Comparison of ENCODE assay signal across 20 cellular contexts in the genomic region with DNA sequence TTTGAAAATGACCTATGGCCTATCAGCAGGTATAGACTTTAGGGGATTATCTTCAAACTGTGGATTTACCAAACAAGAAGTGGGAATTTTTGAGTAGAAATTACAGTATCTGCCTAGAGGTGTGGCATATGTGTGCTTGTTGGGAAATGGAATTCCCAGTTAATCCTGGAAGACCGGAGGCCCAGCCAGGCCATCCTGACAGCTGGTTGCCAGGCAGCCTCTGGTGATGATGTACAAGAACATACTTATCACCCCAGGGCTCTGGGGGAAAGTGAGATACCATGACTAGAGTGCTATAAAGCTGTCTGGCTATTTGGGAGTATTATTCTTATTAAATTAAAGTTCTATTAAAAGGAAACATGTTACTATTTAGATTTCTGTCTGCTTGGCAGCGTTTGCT.
DNase-seq lines count a peak whose midpoint lies in the region; ATAC-seq and TF ChIP-seq lines count a peak whose summit lies in the region.
"Had no signal": no experiment of that assay in that cellular context is flagged by ENCODE, and none has a peak within 500 bp of the region (broad histone marks: within the 10 kb centered on the region; RNA-seq: fewer than 3 reads in every experiment).

No MANE protein-coding gene starts in this region.

- no peak overlapping the region for H2AFZ ChIP-seq in SK-N-SH (ENCODE audit: low read depth)

- WGBS in SK-N-SH (ENCODE audit: low lambda C conversion rate) = 6% methylated on average over 2 of the region's 2 CpGs
- WGBS in heart left ventricle, 4 donors = 31 to 61% (median 42%) methylated on average over 2 of the region's 2 CpGs

- no peak for TF ChIP-seq RAD21 in SK-N-SH (IDR thresholded peaks at IDR 0.05; ENCODE audit: low read length)

- TF ChIP-seq POLR2A in heart left ventricle (IDR thresholded peaks at IDR 0.05) = no peak

- no peaks in the 10 kb centered on the region for H3K9me2 ChIP-seq in SK-N-SH

- H3K27ac ChIP-seq in SK-N-SH (ENCODE audit: low read depth in 2 of 2, low read length in 1 of 2) (no peak overlapping the region), heart left ventricle (no peak overlapping the region)
- H3K27ac ChIP-seq: HL-60 had no signal

- H3K4me2 ChIP-seq in SK-N-SH = no peak overlapping the region

- H3K4me1 ChIP-seq in SK-N-SH (ENCODE audit: control insufficient read depth in 1 of 2, insufficient read depth in 2 of 2, low read depth in 1 of 2, low read length in 1 of 2) (peaks cover 0 to 17% of the 10 kb centered on the region in 2 experiments; a peak in 1 of 4 replicates), heart left ventricle (peaks cover 0 to 15% (median 0%) of the 10 kb centered on the region in 12 donors)
- H3K4me1 ChIP-seq: HAP-1 had no signal

- no peaks in the 10 kb centered on the region for H3F3A ChIP-seq in SK-N-SH (replicated peaks; ENCODE audit: insufficient read depth)

- POLR2A ChIA-PET in SK-N-SH (lab: Yijun Ruan, JAX) = interaction anchor here (0.7 kb wide), 1 partner anchor 105 kb away, joined by 3 read pairs; no protein-coding TSS in a partner anchor

- H3K9ac ChIP-seq in SK-N-SH = no peak overlapping the region

- TF ChIP-seq CTCF in SK-N-SH (IDR thresholded peaks at IDR 0.05) (no peak), heart left ventricle (IDR thresholded peaks at IDR 0.05) (no peak), nephron (IDR thresholded peaks at IDR 0.05; ENCODE audit: unreplicated experiment in 3 of 3) (no peak)

- peak overlapping the region; percentile 56 to 92 (median 80) for H3K27ac Mint-ChIP-seq in nephron
- H3K27ac Mint-ChIP-seq: CD4-positive, CD25-positive, alpha-beta regulatory T cell; IgD-negative memory B cell had no signal

- intact Hi-C loops in heart left ventricle (cut with DNase I) = no loop called here

- DNase-seq in ELF-1 (ENCODE audit: low read depth, low spot score) = peak; percentile 14
- peak; percentile 64 for DNase-seq in SK-N-SH
- peak in 2 of 5 donors; percentile 38 to 41 for DNase-seq in heart left ventricle
- DNase-seq in MV-4-11 (lab: John Stamatoyannopoulos, UW) = no peak
- no peak for DNase-seq in NCI-H1092 (lab: John Stamatoyannopoulos, UW)
- DNase-seq: ACHN; Caco-2; CD4-positive, CD25-positive, alpha-beta regulatory T cell; DMS153; EL; Kasumi-1; NCI-H1417; NCI-H187 treated with DMSO at 0.1 percent for 48 hours; NCI-H2171; NCI-H82 had no signal

- CTCF ChIA-PET in SK-N-SH (lab: Yijun Ruan, JAX) = no interaction called here

- H3K4me3 Mint-ChIP-seq in nephron = no peak overlapping the region
- H3K4me3 Mint-ChIP-seq: CD4-positive, CD25-positive, alpha-beta regulatory T cell; IgD-negative memory B cell had no signal

- H3K4me3 ChIP-seq in SK-N-SH (ENCODE audit: low read depth in 2 of 2, low read length in 1 of 2) (no peak overlapping the region), heart left ventricle (no peak overlapping the region)
- H3K4me3 ChIP-seq: HAP-1 had no signal

- H3K36me3 ChIP-seq in SK-N-SH (replicated peaks in 1 of 2; ENCODE audit: control insufficient read depth in 1 of 2, insufficient read depth in 2 of 2, low read length in 1 of 2) (no peaks in the 10 kb centered on the region), heart left ventricle (no peaks in the 10 kb centered on the region)
- H3K36me3 ChIP-seq: HAP-1 had no signal

- H3K4me1 Mint-ChIP-seq in nephron = peaks cover 63% of the 10 kb centered on the region

- no peaks in the 10 kb centered on the region for H4K20me1 ChIP-seq in SK-N-SH (ENCODE audit: insufficient read depth)

- ATAC-seq in heart left ventricle = peak; percentile 63 to 74 (median 66)
- ATAC-seq in HG02642 (IDR thresholded peaks at IDR 0.05; ENCODE audit: poor library complexity, unreplicated experiment) = no peak

- H3K36me3 Mint-ChIP-seq in nephron (ENCODE audit: low read depth) = no peaks in the 10 kb centered on the region
- H3K36me3 Mint-ChIP-seq: CD4-positive, CD25-positive, alpha-beta regulatory T cell; IgD-negative memory B cell had no signal

- H3K27me3 ChIP-seq in SK-N-SH (ENCODE audit: insufficient read depth) (no peaks in the 10 kb centered on the region; the same call in 1 of the 2 replicates), heart left ventricle (no peaks in the 10 kb centered on the region)

- TF ChIP-seq EP300 in SK-N-SH (IDR thresholded peaks at IDR 0.05; ENCODE audit: borderline replicate concordance in 1 of 2, low read depth in 1 of 2, low read length in 1 of 2) = peak in 1 of 2 experiments; percentile 29; a peak in 1 of 4 replicates

- H3K9me3 ChIP-seq in SK-N-SH (no peaks in the 10 kb centered on the region), heart left ventricle (no peaks in the 10 kb centered on the region)
- H3K9me3 ChIP-seq: HAP-1 had no signal

- no peaks in the 10 kb centered on the region for H3K79me2 ChIP-seq in SK-N-SH (ENCODE audit: insufficient read depth)

- peaks cover 2% of the 10 kb centered on the region for H3K9me3 Mint-ChIP-seq in nephron
- H3K9me3 Mint-ChIP-seq: CD4-positive, CD25-positive, alpha-beta regulatory T cell had no signal

- peaks cover 11% of the 10 kb centered on the region for H3K27me3 Mint-ChIP-seq in nephron (ENCODE audit: low read depth)

TF ChIP-seq in SK-N-SH, 30 proteins besides CTCF, POLR2A, EP300 and RAD21:
- TF ChIP-seq TEAD4 (IDR thresholded peaks at IDR 0.05; ENCODE audit: borderline replicate concordance, insufficient read depth) (no peak), MEF2A (IDR thresholded peaks at IDR 0.05; ENCODE audit: borderline replicate concordance, low read depth) (no peak), NFIC (IDR thresholded peaks at IDR 0.05; ENCODE audit: borderline replicate concordance) (no peak), GATA2 (CRISPR knock-in tag; IDR thresholded peaks at IDR 0.05) (no peak), FOSL2 (IDR thresholded peaks at IDR 0.05; ENCODE audit: borderline replicate concordance, low read depth) (no peak)
- TF ChIP-seq, protein P1, sequence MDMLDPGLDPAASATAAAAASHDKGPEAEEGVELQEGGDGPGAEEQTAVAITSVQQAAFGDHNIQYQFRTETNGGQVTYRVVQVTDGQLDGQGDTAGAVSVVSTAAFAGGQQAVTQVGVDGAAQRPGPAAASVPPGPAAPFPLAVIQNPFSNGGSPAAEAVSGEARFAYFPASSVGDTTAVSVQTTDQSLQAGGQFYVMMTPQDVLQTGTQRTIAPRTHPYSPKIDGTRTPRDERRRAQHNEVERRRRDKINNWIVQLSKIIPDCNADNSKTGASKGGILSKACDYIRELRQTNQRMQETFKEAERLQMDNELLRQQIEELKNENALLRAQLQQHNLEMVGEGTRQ (IDR thresholded peaks at IDR 0.05; ENCODE audit: borderline replicate concordance, low read depth, low read length) = no peak

Comparison
In these comparisons a context has a peak if more than half of its experiments do, and no peak if none do; other contexts are left out.
1. DNase-seq: peak in ELF-1 (single experiment) and SK-N-SH (single experiment); none in MV-4-11 (single experiment) and NCI-H1092 (single experiment).